ENCODE assay signal across 10 cellular contexts in the genomic region with DNA sequence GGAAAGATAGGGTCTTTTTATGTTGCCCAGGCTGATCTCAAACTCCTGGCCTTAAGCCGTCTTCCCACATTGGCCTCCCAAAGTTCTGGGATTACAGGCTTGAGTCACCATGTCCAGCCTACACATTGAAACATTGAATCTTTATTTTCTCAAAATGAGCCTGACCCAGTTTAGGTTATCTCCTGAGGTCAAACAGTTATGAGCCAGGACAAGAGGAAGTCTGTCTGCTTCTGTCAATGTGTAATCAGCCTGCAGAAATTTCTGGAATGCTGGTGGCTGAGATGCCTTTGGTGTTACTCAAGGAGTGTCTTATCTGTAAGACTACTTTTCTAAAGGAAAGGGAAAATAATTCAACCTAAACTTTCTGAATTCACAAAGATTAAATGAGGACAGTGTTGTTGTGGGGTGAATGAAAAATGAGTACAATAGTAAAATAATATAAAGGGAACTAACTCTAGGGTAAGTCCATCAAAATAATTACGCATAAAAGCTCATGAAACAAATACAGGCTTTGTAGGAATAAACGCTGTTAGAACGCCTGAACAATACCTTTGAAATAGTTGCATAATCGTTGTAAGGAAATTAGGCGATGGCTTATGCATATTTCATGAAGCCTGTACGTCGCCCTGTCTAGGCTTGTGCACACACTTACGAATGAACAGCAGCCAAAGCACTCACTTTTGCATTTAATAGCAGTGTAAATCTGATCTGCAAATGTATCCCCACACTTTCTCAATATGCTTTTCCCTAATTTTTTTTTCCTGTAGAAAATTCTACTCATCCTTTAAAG.
DNase-seq lines count a peak whose midpoint lies in the region; ATAC-seq, FAIRE-seq and TF ChIP-seq lines count a peak whose summit lies in the region.
"Had no signal": no experiment of that assay in that cellular context is flagged by ENCODE, and none has a peak within 500 bp of the region (broad histone marks: within the 10 kb centered on the region; RNA-seq: fewer than 3 reads in every experiment).

No MANE protein-coding gene starts in this region.

- intact Hi-C loops in Right ventricle myocardium superior (cut with DNase I), result no loop called here
- intact Hi-C loops in cardiac septum (cut with DNase I), result no loop called here
- intact Hi-C loops in CD4-positive, alpha-beta T cell (cut with DNase I, micrococcal nuclease), result no loop called here
- intact Hi-C loops in naive thymus-derived CD4-positive, alpha-beta T cell (cut with micrococcal nuclease), result no loop called here

- TF ChIP-seq CTCF in CD4-positive, alpha-beta T cell (IDR thresholded peaks at IDR 0.05), result no peak

- H3K9me3 ChIP-seq in CD4-positive, alpha-beta T cell (ENCODE audit: control insufficient read depth, low read length), result no peaks in the 10 kb centered on the region
- no peaks in the 10 kb centered on the region for H3K9me3 ChIP-seq in naive thymus-derived CD4-positive, alpha-beta T cell (ENCODE audit: control insufficient read depth in 2 of 3, low read length in 3 of 3)

- no peaks in the 10 kb centered on the region for H3K36me3 ChIP-seq in naive thymus-derived CD4-positive, alpha-beta T cell (ENCODE audit: control insufficient read depth in 2 of 3, insufficient read depth in 3 of 3, low read length in 3 of 3)

- no peak overlapping the region for H3K27ac Mint-ChIP-seq in CD4-positive, alpha-beta T cell
- no peak overlapping the region for H3K27ac Mint-ChIP-seq in naive thymus-derived CD4-positive, alpha-beta T cell
- H3K27ac Mint-ChIP-seq: CD4-positive, CD25-positive, alpha-beta regulatory T cell; immature natural killer cell had no signal

- H3K4me1 Mint-ChIP-seq in CD4-positive, alpha-beta T cell (ENCODE audit: low read depth), result no peaks in the 10 kb centered on the region
- H3K4me1 Mint-ChIP-seq in naive thymus-derived CD4-positive, alpha-beta T cell, result no peaks in the 10 kb centered on the region
- H3K4me1 Mint-ChIP-seq: CD4-positive, CD25-positive, alpha-beta regulatory T cell; immature natural killer cell had no signal

- FAIRE-seq in islet of Langerhans (lab: Jason Lieb, UNC), result peak; percentile 17
- FAIRE-seq in urothelium cell line (lab: Jason Lieb, UNC), result peak; percentile 79

- POLR2A ChIA-PET in CD4-positive, alpha-beta T cell (lab: Charles Lee), result no interaction called here
- POLR2A ChIA-PET in naive thymus-derived CD4-positive, alpha-beta T cell (lab: Charles Lee), result no interaction called here

- no peak overlapping the region for H3K4me3 ChIP-seq in naive thymus-derived CD4-positive, alpha-beta T cell (ENCODE audit: low read length)

- no peak for DNase-seq in Right ventricle myocardium superior
- no peak for DNase-seq in cardiac septum (ENCODE audit: low spot score)
- peak; percentile 38 for DNase-seq in amniotic stem cell (lab: John Stamatoyannopoulos, UW)
- DNase-seq in urothelium cell line (ENCODE audit: low spot score), result peak; percentile 66
- no peak for DNase-seq in CD4-positive, alpha-beta T cell
- no peak for DNase-seq in NCI-H774 (lab: John Stamatoyannopoulos, UW)
- no peak for DNase-seq in naive thymus-derived CD4-positive, alpha-beta T cell
- DNase-seq: CD4-positive, CD25-positive, alpha-beta regulatory T cell; immature natural killer cell had no signal

- CTCF ChIA-PET in CD4-positive, alpha-beta T cell (lab: Charles Lee), result no interaction called here
- CTCF ChIA-PET in naive thymus-derived CD4-positive, alpha-beta T cell (lab: Charles Lee), result no interaction called here

- no peaks in the 10 kb centered on the region for H3K4me1 ChIP-seq in naive thymus-derived CD4-positive, alpha-beta T cell (ENCODE audit: control insufficient read depth in 2 of 2, insufficient read depth in 2 of 2, low read length in 2 of 2)

- no peaks in the 10 kb centered on the region for H3K27me3 Mint-ChIP-seq in CD4-positive, alpha-beta T cell
- H3K27me3 Mint-ChIP-seq in naive thymus-derived CD4-positive, alpha-beta T cell, result peaks cover 0 to 5% (median 4%) of the 10 kb centered on the region in 5 donors
- H3K27me3 Mint-ChIP-seq: CD4-positive, CD25-positive, alpha-beta regulatory T cell had no signal

- H3K27ac ChIP-seq in CD4-positive, alpha-beta T cell (ENCODE audit: low read depth, low read length), result no peak overlapping the region
- no peak overlapping the region for H3K27ac ChIP-seq in naive thymus-derived CD4-positive, alpha-beta T cell (ENCODE audit: low read depth, low read length)

- peak; percentile 38 for ATAC-seq in Right ventricle myocardium superior (ENCODE audit: poor library complexity)
- ATAC-seq in CD4-positive, alpha-beta T cell (ENCODE audit: poor library complexity), result no peak
- no peak for ATAC-seq in naive thymus-derived CD4-positive, alpha-beta T cell

- H3K9me3 Mint-ChIP-seq in CD4-positive, alpha-beta T cell, result no peaks in the 10 kb centered on the region
- H3K9me3 Mint-ChIP-seq in naive thymus-derived CD4-positive, alpha-beta T cell, result peaks cover 0 to 2% (median 0%) of the 10 kb centered on the region in 11 donors

- no peaks in the 10 kb centered on the region for H3K36me3 Mint-ChIP-seq in CD4-positive, alpha-beta T cell (ENCODE audit: low read depth)
- no peaks in the 10 kb centered on the region for H3K36me3 Mint-ChIP-seq in naive thymus-derived CD4-positive, alpha-beta T cell
- H3K36me3 Mint-ChIP-seq: CD4-positive, CD25-positive, alpha-beta regulatory T cell; immature natural killer cell had no signal

- no peak overlapping the region for H3K4me3 Mint-ChIP-seq in CD4-positive, alpha-beta T cell
- no peak overlapping the region for H3K4me3 Mint-ChIP-seq in naive thymus-derived CD4-positive, alpha-beta T cell
- H3K4me3 Mint-ChIP-seq: CD4-positive, CD25-positive, alpha-beta regulatory T cell; immature natural killer cell had no signal

- H3K27me3 ChIP-seq in CD4-positive, alpha-beta T cell (ENCODE audit: control insufficient read depth, insufficient read depth, low read length), result no peaks in the 10 kb centered on the region
- no peaks in the 10 kb centered on the region for H3K27me3 ChIP-seq in naive thymus-derived CD4-positive, alpha-beta T cell (ENCODE audit: control insufficient read depth in 2 of 2, insufficient read depth in 2 of 2, low read length in 2 of 2)

Comparison
In these comparisons a context has a peak if more than half of its experiments do, and no peak if none do; other contexts are left out.
1. DNase-seq: peak in amniotic stem cell (single experiment) and urothelium cell line (single experiment); none in Right ventricle myocardium superior (single experiment), cardiac septum (single experiment), CD4-positive, alpha-beta T cell (0 of 10), NCI-H774 (single experiment) and naive thymus-derived CD4-positive, alpha-beta T cell (0 of 9).